3 cellular contexts compared by ENCODE assay signal in the genomic region with DNA sequence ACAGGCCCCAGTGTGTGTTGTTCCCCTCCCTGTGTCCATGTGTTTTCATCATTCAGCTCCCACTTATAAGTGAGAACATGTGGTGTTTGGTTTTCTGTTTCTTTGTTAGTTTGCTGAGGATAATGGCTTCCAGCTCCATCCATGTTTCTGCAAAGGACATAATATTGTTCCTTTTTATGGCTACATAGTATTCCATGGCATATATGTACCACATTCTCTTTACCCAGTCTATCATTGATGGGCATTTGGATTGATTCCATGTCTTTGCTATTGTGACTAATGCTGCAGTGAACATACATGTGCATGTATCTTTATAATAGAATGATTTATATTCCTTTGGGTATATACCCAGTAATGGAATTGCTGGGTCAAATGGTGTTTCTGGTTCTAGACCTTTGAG. TPM values are rescaled to one million over a fixed set of nuclear protein-coding genes. Genes with fewer than 3 reads are reported as not detected.
DNase-seq lines count a peak whose midpoint lies in the region; ATAC-seq, FAIRE-seq and TF ChIP-seq lines count a peak whose summit lies in the region.
"Not testable (repeated sequence)": the region's sequence is repeated elsewhere in the genome, so short reads cannot be mapped to it uniquely, and the experiment has no call there.

No MANE protein-coding gene starts in this region.

- POLR2A ChIA-PET in HEK293 (lab: Yijun Ruan, JAX), result not testable (repeated sequence)
- POLR2A ChIA-PET in K562 (lab: Yijun Ruan, JAX), result interaction anchor here (0.9 kb wide), 1 partner anchor 9 kb away, joined by 4 read pairs; no protein-coding TSS in a partner anchor

- in situ Hi-C loops in K562 (cut with MboI), result not testable (repeated sequence)

- ATAC-seq in SK-N-SH treated with all-trans-retinoic acid at 6 μM for 48 hours, K562: not testable (repeated sequence)

- H3K4me3 ChIP-seq in HEK293 (ENCODE audit: low read depth, low read length); K562: not testable (repeated sequence)

- TF ChIP-seq EP300 in K562 (IDR thresholded peaks at IDR 0.05; ENCODE audit: low read length), result not testable (repeated sequence)

- not testable (repeated sequence) for H2AFZ ChIP-seq in K562 (ENCODE audit: low read depth, low read length)

- H3K4me2 ChIP-seq in K562 (ENCODE audit: insufficient read depth, low read length), result not testable (repeated sequence)

- H3K9me3 ChIP-seq in HEK293 (ENCODE audit: control insufficient read depth, insufficient read depth, low read depth, low read length); K562 (replicated peaks; ENCODE audit: control insufficient read depth, insufficient read depth, low read depth, low read length): not testable (repeated sequence)

- not testable (repeated sequence) for H3K9me1 ChIP-seq in K562 (ENCODE audit: control insufficient read depth, insufficient read depth, low read length)

- CTCF ChIA-PET in HEK293 (lab: Yijun Ruan, JAX), result interaction anchor here (0.6 to 8.3 kb wide), 5 partner anchors 11 to 359 kb away, joined by 3 to 69 read pairs (median 3); a partner anchor contains a TSS
- CTCF ChIA-PET in K562 (lab: Yijun Ruan, JAX; ENCODE audit: low intra/inter-chr PET ratio), result not testable (repeated sequence)

- not testable (repeated sequence) for H3K79me2 ChIP-seq in K562 (ENCODE audit: control insufficient read depth, insufficient read depth, low read length)

- H3K9ac ChIP-seq in K562 (ENCODE audit: insufficient read depth in 1 of 2, low read depth in 2 of 2, low read length in 2 of 2), result not testable (repeated sequence)

- H3K27ac ChIP-seq in HEK293 (ENCODE audit: extremely low read depth, low read depth, low read length); K562 (ENCODE audit: extremely low read depth, low read depth, low read length): not testable (repeated sequence)

- not testable (repeated sequence) for H3K27me3 ChIP-seq in K562 (ENCODE audit: control insufficient read depth in 2 of 2, insufficient read depth in 2 of 2, low read length in 2 of 2)

- not testable (repeated sequence) for H3K4me1 ChIP-seq in HEK293 (ENCODE audit: control insufficient read depth, insufficient read depth, low read length)
- peaks cover 11 to 31% of the 10 kb centered on the region in 2 experiments; a peak in 4 of 5 replicates for H3K4me1 ChIP-seq in K562 (replicated peaks in 1 of 2; ENCODE audit: control insufficient read depth in 2 of 2, insufficient read depth in 2 of 2, low read length in 2 of 2)

- TF ChIP-seq RAD21 in K562 (CRISPR knock-in tag; conservative IDR thresholded peaks at IDR 0.05 in 1 of 2, IDR thresholded peaks at IDR 0.05 in 1 of 2), result not testable (repeated sequence)

- H3K36me3 ChIP-seq in HEK293 (ENCODE audit: control insufficient read depth in 2 of 2, insufficient read depth in 1 of 2, low read length in 2 of 2); K562 (ENCODE audit: control insufficient read depth, insufficient read depth, low read length): not testable (repeated sequence)

- not testable (repeated sequence) for FAIRE-seq in K562 (lab: Jason Lieb, UNC)

- DNase-seq in K562 (ENCODE audit: extremely low read depth in 1 of 4, low spot score in 3 of 4), result not testable (repeated sequence)

- not testable (repeated sequence) for TF ChIP-seq CTCF in HEK293 (tag by site-specific recombination; IDR thresholded peaks at IDR 0.05); K562 (IDR thresholded peaks at IDR 0.05 in 2 of 3, conservative IDR thresholded peaks at IDR 0.05 in 1 of 3; ENCODE audit: insufficient read depth in 2 of 3, low read depth in 1 of 3, low read length in 3 of 3)

- not testable (repeated sequence) for TF ChIP-seq POLR2A in K562 (conservative IDR thresholded peaks at IDR 0.05)

- intact Hi-C loops in K562 (cut with micrococcal nuclease), result not testable (repeated sequence)

- not testable (repeated sequence) for BruUV-seq in K562 (replicated peaks; lab: Mats Ljungman, UMichigan)

- not testable (repeated sequence) for H4K20me1 ChIP-seq in K562 (replicated peaks; ENCODE audit: control insufficient read depth, insufficient read depth, low read length)

TF ChIP-seq in HEK293, 187 proteins besides CTCF, POLR2A, EP300 and RAD21:
- peak; percentile 71 for TF ChIP-seq ZNF146 (tag by site-specific recombination; IDR thresholded peaks at IDR 0.05)

TF ChIP-seq in SK-N-SH treated with all-trans-retinoic acid at 6 μM for 48 hours, 23 proteins besides CTCF, POLR2A, EP300 and RAD21:
- TF ChIP-seq ZNF8 (CRISPR knock-in tag; IDR thresholded peaks at IDR 0.05), result peak; percentile 91

TF ChIP-seq in K562, 482 proteins besides CTCF, POLR2A, EP300 and RAD21:
- TF ChIP-seq ZNF146 (CRISPR knock-in tag; IDR thresholded peaks at IDR 0.05; ENCODE audit: unreplicated experiment), result peak; percentile 68

RNA-seq across cellular contexts. Expression of a gene that starts 11.6 kb away (rescaled TPM):
- total RNA-seq in K562 (2011; cell fraction: chromatin; rRNA removed; ENCODE audit: low replicate concordance), result 36.2 and 43.9 TPM in 2 replicates
- total RNA-seq in K562 (2011; cell fraction: nucleolus; rRNA removed), result 32.4 and 37.0 TPM in 2 replicates
- total RNA-seq in K562 (2011; cell fraction: nucleoplasm; rRNA removed), result 41.4 and 49.8 TPM in 2 replicates
- 72.5 and 99.5 TPM in 2 replicates for total RNA-seq in K562 (2014; rRNA removed)
- total RNA-seq in K562 (2014; rRNA removed; fragmentation: Illumina TruSeq; extraction: Trizol), result 86.6 and 90.2 TPM in 2 replicates
- 77.4 and 84.4 TPM in 2 replicates for total RNA-seq in K562 (2015; rRNA removed; fragmentation: Illumina TruSeq; extraction: Trizol)
- total RNA-seq in K562 (2021), result 59.7 and 63.7 TPM in 2 replicates
- 34.9 and 43.4 TPM in 2 replicates for polyA plus RNA-seq in K562 (2011; rRNA removed)
- 16.6 and 26.2 TPM in 2 replicates for polyA plus RNA-seq in K562 (2011; cell fraction: cytosol; rRNA removed)
- 16.0 and 19.8 TPM in 2 replicates for polyA plus RNA-seq in K562 (2011; cell fraction: nucleus; rRNA removed)
- polyA plus RNA-seq in K562 (2012), result 23.4 and 48.5 TPM in 2 replicates
- 87.3 and 88.7 TPM in 2 replicates for polyA plus RNA-seq in K562 (2014; fragmentation: Illumina TruSeq; extraction: Trizol)
- 100 to 1,000 TPM; 125 to 192 TPM for polyA plus RNA-seq in K562 (2014; fragmentation: Nextera tagmentation; extraction: Ambion mirVana)
- 64.3 and 65.9 TPM in 2 replicates for polyA plus RNA-seq in K562 (2014; rRNA removed)
- polyA minus RNA-seq in K562 (2011; rRNA and poly(A)+ RNA removed), result 59.1 and 61.5 TPM in 2 replicates
- 21.3 and 24.2 TPM in 2 replicates for polyA minus RNA-seq in K562 (2011; cell fraction: cytosol; rRNA and poly(A)+ RNA removed)
- polyA minus RNA-seq in K562 (2011; cell fraction: nucleus; rRNA and poly(A)+ RNA removed), result 18.3 and 25.0 TPM in 2 replicates

RNA-seq across cellular contexts. Expression of a gene that starts 36.3 kb away (rescaled TPM):
- 12.9 and 18.0 TPM in 2 replicates for total RNA-seq in K562 (2011; cell fraction: chromatin; rRNA removed; ENCODE audit: low replicate concordance)
- 10.0 and 11.0 TPM in 2 replicates for total RNA-seq in K562 (2011; cell fraction: nucleolus; rRNA removed)
- 11.2 and 11.5 TPM in 2 replicates for total RNA-seq in K562 (2011; cell fraction: nucleoplasm; rRNA removed)
- total RNA-seq in K562 (2014; rRNA removed) (8.6 and 11.5 TPM in 2 replicates), K562 (2014; rRNA removed; fragmentation: Illumina TruSeq; extraction: Trizol) (6.3 and 7.5 TPM in 2 replicates), K562 (2015; rRNA removed; fragmentation: Illumina TruSeq; extraction: Trizol) (10.4 and 10.9 TPM in 2 replicates), K562 (2021) (11.9 and 12.2 TPM in 2 replicates)
- polyA plus RNA-seq in K562 (2011; rRNA removed) (3.8 and 4.2 TPM in 2 replicates), K562 (2014; fragmentation: Illumina TruSeq; extraction: Trizol) (9.2 and 11.8 TPM in 2 replicates), K562 (2014; fragmentation: Nextera tagmentation; extraction: Ambion mirVana) (under 1 TPM; 0.55 to 0.81 TPM), K562 (2014; rRNA removed) (7.4 and 7.7 TPM in 2 replicates)
- 4.6 and 5.4 TPM in 2 replicates for polyA plus RNA-seq in K562 (2011; cell fraction: cytosol; rRNA removed)
- polyA plus RNA-seq in K562 (2011; cell fraction: nucleus; rRNA removed), result 4.7 and 8.2 TPM in 2 replicates
- 10.8 and 12.4 TPM in 2 replicates for polyA plus RNA-seq in K562 (2012)
- 4.9 and 5.9 TPM in 2 replicates for polyA minus RNA-seq in K562 (2011; rRNA and poly(A)+ RNA removed)
- 5.5 and 5.6 TPM in 2 replicates for polyA minus RNA-seq in K562 (2011; cell fraction: cytosol; rRNA and poly(A)+ RNA removed)
- 3.8 and 6.1 TPM in 2 replicates for polyA minus RNA-seq in K562 (2011; cell fraction: nucleus; rRNA and poly(A)+ RNA removed)
